10 cellular contexts compared by ENCODE assay signal in the genomic region with DNA sequence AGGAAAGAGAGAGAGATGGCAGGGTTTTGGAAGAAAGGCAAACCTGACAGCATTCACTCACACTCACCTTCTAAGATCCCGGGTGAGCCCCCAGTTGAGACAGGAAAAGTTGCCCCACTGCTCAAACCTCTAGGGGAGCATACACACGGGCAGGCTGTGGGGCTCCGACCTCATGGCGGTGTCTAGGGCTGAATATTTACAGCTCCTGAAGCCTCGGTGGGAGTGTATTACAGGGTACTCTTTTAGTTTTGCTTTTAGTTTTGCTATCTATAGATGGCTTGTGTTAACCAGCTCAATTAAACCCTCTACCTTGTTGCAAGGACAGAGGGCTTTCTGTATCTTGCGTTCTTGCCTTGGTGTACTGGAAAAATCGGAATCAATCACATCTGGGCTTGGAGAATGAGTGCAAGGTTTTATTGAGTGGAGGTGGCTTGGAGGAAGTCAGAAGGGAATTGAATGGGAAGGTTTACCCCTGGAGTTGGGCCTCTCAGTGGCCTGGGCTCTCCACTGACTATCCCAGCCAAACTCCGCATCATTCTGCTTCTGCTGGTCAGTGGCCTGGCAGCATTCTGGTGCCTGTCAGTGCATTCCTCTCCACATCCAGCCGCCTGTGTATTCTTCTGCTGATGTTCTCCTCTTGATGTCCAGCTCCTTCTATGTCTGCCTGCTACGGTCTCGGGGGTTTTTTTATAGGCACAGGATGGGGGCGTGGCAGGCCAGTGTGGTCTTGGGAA. TPM values are rescaled to one million over a fixed set of nuclear protein-coding genes. Genes with fewer than 3 reads are reported as not detected.
DNase-seq lines count a peak whose midpoint lies in the region; ATAC-seq, FAIRE-seq and TF ChIP-seq lines count a peak whose summit lies in the region.
"Had no signal": no experiment of that assay in that cellular context is flagged by ENCODE, and none has a peak within 500 bp of the region (broad histone marks: within the 10 kb centered on the region; RNA-seq: fewer than 3 reads in every experiment).

No MANE protein-coding gene starts in this region.

- DNase-seq in GM18507 (ENCODE audit: extremely low spot score, insufficient read length, low read depth) (no peak), activated B cell treated with CpG ODN at 0.5 μM for 24 hours (no peak), RCC 7860 (ENCODE audit: low spot score) (no peak), breast epithelium (ENCODE audit: low spot score in 2 of 2) (no peak)
- no peak for DNase-seq in activated CD4-positive, alpha-beta T cell treated with anti-CD3 and anti-CD28 coated beads for 48 hours
- DNase-seq in stimulated activated naive CD4-positive, alpha-beta T cell (lab: John Stamatoyannopoulos, UW), result no peak
- DNase-seq: body of pancreas; CD4-positive, CD25-positive, alpha-beta regulatory T cell had no signal

- no peak overlapping the region for H3K27ac ChIP-seq in breast epithelium
- H3K27ac ChIP-seq: body of pancreas had no signal

- H3K9me3 ChIP-seq in breast epithelium, result no peaks in the 10 kb centered on the region
- H3K9me3 ChIP-seq: body of pancreas had no signal

- no peaks in the 10 kb centered on the region for H3K4me1 ChIP-seq in breast epithelium
- H3K4me1 ChIP-seq: body of pancreas had no signal

- H3K4me1 Mint-ChIP-seq in activated B cell treated with CpG ODN at 0.5 μM for 24 hours, result peaks cover 4% of the 10 kb centered on the region

- CTCF ChIA-PET in activated B cell treated with CpG ODN at 0.5 μM for 24 hours (lab: Charles Lee), result interaction anchor here (1.9 to 2.2 kb wide), 2 partner anchors 9 to 31 kb away, joined by 4 to 7 read pairs; a partner anchor contains a TSS

- TF ChIP-seq CTCF in activated B cell treated with CpG ODN at 0.5 μM for 24 hours (IDR thresholded peaks at IDR 0.05), result no peak
- no peak for TF ChIP-seq CTCF in breast epithelium (IDR thresholded peaks at IDR 0.05)

- no peaks in the 10 kb centered on the region for H3K27me3 ChIP-seq in breast epithelium
- H3K27me3 ChIP-seq: body of pancreas had no signal

- H3K4me3 ChIP-seq in breast epithelium, result no peak overlapping the region
- H3K4me3 ChIP-seq: body of pancreas had no signal

- no peak for TF ChIP-seq POLR2A in breast epithelium (IDR thresholded peaks at IDR 0.05)

- FAIRE-seq in GM18507 (lab: Jason Lieb, UNC) (peak; percentile 63), RCC 7860 (lab: Jason Lieb, UNC) (no peak)

- peak overlapping the region; percentile 24 for H3K27ac Mint-ChIP-seq in activated B cell treated with CpG ODN at 0.5 μM for 24 hours
- H3K27ac Mint-ChIP-seq: CD4-positive, CD25-positive, alpha-beta regulatory T cell had no signal

- peak overlapping the region; percentile 32 for H3K4me3 Mint-ChIP-seq in activated B cell treated with CpG ODN at 0.5 μM for 24 hours

- no peaks in the 10 kb centered on the region for H3K9me3 Mint-ChIP-seq in activated B cell treated with CpG ODN at 0.5 μM for 24 hours

- no peaks in the 10 kb centered on the region for H3K36me3 Mint-ChIP-seq in activated B cell treated with CpG ODN at 0.5 μM for 24 hours (ENCODE audit: low read depth)

- intact Hi-C loops in activated B cell treated with CpG ODN at 0.5 μM for 24 hours (cut with micrococcal nuclease) (no loop called here), breast epithelium (cut with DNase I; ENCODE audit: low total_unique reads) (no loop called here)

- H3K36me3 ChIP-seq in breast epithelium, result no peaks in the 10 kb centered on the region

- ATAC-seq in GM21360 (IDR thresholded peaks at IDR 0.05; ENCODE audit: unreplicated experiment), result peak; percentile 72
- peak; percentile 92 for ATAC-seq in HG02973 (IDR thresholded peaks at IDR 0.05; ENCODE audit: unreplicated experiment)
- ATAC-seq in activated B cell treated with CpG ODN at 0.5 μM for 24 hours (ENCODE audit: low read depth), result peak; percentile 65
- ATAC-seq: body of pancreas had no signal

- POLR2A ChIA-PET in activated B cell treated with CpG ODN at 0.5 μM for 24 hours (lab: Charles Lee), result interaction anchor here (1.9 to 3.2 kb wide), 2 partner anchors 10 to 15 kb away, joined by 5 to 16 read pairs; a partner anchor contains a TSS

- no peaks in the 10 kb centered on the region for H3K27me3 Mint-ChIP-seq in activated B cell treated with CpG ODN at 0.5 μM for 24 hours
- H3K27me3 Mint-ChIP-seq: CD4-positive, CD25-positive, alpha-beta regulatory T cell had no signal

RNA-seq across cellular contexts. Expression of a gene that starts 10.1 kb away (rescaled TPM):
- 61.8 and 63.0 TPM in 2 replicates for total RNA-seq in activated B cell treated with CpG ODN at 0.5 μM for 24 hours
- 10 to 100 TPM in 2 of 3 donors, 1 to 10 TPM in 1; 9.6 to 19.9 (median 13.1) TPM for total RNA-seq in breast epithelium

RNA-seq across cellular contexts. Expression of a gene that starts 15.3 kb away (rescaled TPM):
- total RNA-seq in activated B cell treated with CpG ODN at 0.5 μM for 24 hours (31.3 and 33.9 TPM in 2 replicates), breast epithelium (10 to 100 TPM; 18.9 to 36.6 (median 24.6) TPM)
